2 cellular contexts compared by ENCODE assay signal in genomic region chr14:69580009-69580577, GRCh38.
TF ChIP-seq lines count a peak whose summit lies in the region.

No MANE protein-coding gene starts in this region.

TF ChIP-seq in HEK293T, 16 proteins besides CTCF, POLR2A, EP300 and RAD21 (continued from another document):
- TF ChIP-seq TARDBP (IDR thresholded peaks at IDR 0.05) (no peak), FOXM1 (IDR thresholded peaks at IDR 0.05; ENCODE audit: borderline replicate concordance) (no peak), FOXA1 (IDR thresholded peaks at IDR 0.05) (no peak), FOXK2 (IDR thresholded peaks at IDR 0.05) (no peak), SUZ12 (IDR thresholded peaks at IDR 0.05) (no peak), NFRKB (IDR thresholded peaks at IDR 0.05) (no peak), ZNF384 (IDR thresholded peaks at IDR 0.05) (no peak), PKNOX1 (IDR thresholded peaks at IDR 0.05) (no peak), SP1 (IDR thresholded peaks at IDR 0.05) (no peak), CTBP1 (IDR thresholded peaks at IDR 0.05; ENCODE audit: borderline replicate concordance) (no peak), L3MBTL2 (conservative IDR thresholded peaks at IDR 0.05) (no peak), HDGF (IDR thresholded peaks at IDR 0.05; ENCODE audit: borderline replicate concordance) (no peak)
TF ChIP-seq in HEK293T: peak in this region for 0.

TF ChIP-seq in endothelial cell of umbilical vein, 7 proteins besides CTCF, POLR2A, EP300 and RAD21 (continued from another document):
- no peak for TF ChIP-seq MAX (IDR thresholded peaks at IDR 0.05; ENCODE audit: insufficient read depth, insufficient read length)
